17 cellular contexts compared by ENCODE assay signal in the genomic region with DNA sequence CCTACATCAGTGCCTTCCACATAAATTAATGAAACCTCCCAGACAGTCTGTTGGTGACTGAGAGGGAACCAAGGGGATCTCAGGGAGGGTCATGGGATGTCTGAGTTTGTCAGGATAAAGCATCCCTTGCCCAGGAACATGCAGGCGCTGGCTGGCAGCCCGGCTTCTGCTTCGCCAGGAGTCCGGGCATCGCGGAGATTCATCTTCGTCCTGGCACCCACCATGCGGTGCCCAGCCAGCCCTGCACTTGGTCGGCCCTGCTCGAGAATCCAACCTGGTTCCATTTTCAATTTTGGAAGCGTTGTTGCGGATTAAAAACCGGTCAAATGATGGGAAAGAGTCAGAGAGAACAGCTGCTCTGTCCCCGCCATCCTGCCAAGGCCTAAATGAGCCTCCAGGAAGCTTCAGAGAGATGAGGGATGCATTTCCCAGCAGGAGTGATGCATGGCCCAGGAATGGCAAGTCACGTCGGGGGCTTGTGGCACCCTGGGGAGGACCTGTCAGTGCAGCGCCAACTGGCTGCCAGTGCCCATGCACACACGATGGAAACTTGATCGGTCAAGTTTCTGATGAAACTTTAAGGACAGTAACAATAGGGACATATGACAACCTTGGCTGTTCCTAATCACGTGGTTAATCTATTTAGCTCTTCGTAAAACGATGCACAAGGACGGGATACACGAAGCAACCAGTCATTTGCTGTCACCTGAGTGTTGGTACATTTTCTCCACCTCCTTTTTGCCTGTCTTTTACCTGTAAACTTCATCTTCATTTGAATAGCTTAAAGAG.
DNase-seq lines count a peak whose midpoint lies in the region; ATAC-seq lines count a peak whose summit lies in the region.
"Had no signal": no experiment of that assay in that cellular context is flagged by ENCODE, and none has a peak within 500 bp of the region (broad histone marks: within the 10 kb centered on the region; RNA-seq: fewer than 3 reads in every experiment).

No MANE protein-coding gene starts in this region.

- H3K36me3 ChIP-seq in skeletal muscle tissue (ENCODE audit: control insufficient read depth in 3 of 3, insufficient read depth in 3 of 3, low read length in 3 of 3): no peaks in the 10 kb centered on the region

- DNase-seq in ecto neural progenitor cell (ENCODE audit: low spot score) (peak; percentile 18), pons (ENCODE audit: low spot score) (peak; percentile 2), epidermal melanocyte (ENCODE audit: insufficient read length, low spot score) (no peak)
- DNase-seq: Calu3; CD4-positive, alpha-beta memory T cell; COR-L47; DMS153; DND-41; EL; GDM1; H9 had no signal

- H3K4me1 ChIP-seq in skeletal muscle tissue (ENCODE audit: control insufficient read depth in 3 of 3, insufficient read depth in 3 of 3, low read length in 3 of 3): peaks cover 15 to 21% (median 18%) of the 10 kb centered on the region in 3 donors

- H3K4me3 ChIP-seq in skeletal muscle tissue (ENCODE audit: low read length in 3 of 3): no peak overlapping the region
- H3K4me3 ChIP-seq: GM12878, GM23338 had no signal

- H3K27ac ChIP-seq in skeletal muscle tissue (ENCODE audit: low read depth, low read length): peak overlapping the region; percentile 48

- peak overlapping the region in 1 of 3 donors; percentile 55 for H3K9ac ChIP-seq in skeletal muscle tissue (ENCODE audit: low read depth in 1 of 3, low read length in 3 of 3)

- H3K9me3 ChIP-seq in skeletal muscle tissue (ENCODE audit: control insufficient read depth in 3 of 3, low read length in 3 of 3): no peaks in the 10 kb centered on the region

- peaks cover 0 to 4% (median 0%) of the 10 kb centered on the region in 3 donors for H3K27me3 ChIP-seq in skeletal muscle tissue (ENCODE audit: control insufficient read depth in 3 of 3, insufficient read depth in 3 of 3, low read length in 3 of 3)

- ATAC-seq in GM21528 (IDR thresholded peaks at IDR 0.05; ENCODE audit: low FRiP score, unreplicated experiment) (no peak), HG03095 (IDR thresholded peaks at IDR 0.05; ENCODE audit: unreplicated experiment) (no peak)
- ATAC-seq: GM12878, GM23338, HCT116 had no signal
